1 cellular context compared by ENCODE assay signal in the genomic region with DNA sequence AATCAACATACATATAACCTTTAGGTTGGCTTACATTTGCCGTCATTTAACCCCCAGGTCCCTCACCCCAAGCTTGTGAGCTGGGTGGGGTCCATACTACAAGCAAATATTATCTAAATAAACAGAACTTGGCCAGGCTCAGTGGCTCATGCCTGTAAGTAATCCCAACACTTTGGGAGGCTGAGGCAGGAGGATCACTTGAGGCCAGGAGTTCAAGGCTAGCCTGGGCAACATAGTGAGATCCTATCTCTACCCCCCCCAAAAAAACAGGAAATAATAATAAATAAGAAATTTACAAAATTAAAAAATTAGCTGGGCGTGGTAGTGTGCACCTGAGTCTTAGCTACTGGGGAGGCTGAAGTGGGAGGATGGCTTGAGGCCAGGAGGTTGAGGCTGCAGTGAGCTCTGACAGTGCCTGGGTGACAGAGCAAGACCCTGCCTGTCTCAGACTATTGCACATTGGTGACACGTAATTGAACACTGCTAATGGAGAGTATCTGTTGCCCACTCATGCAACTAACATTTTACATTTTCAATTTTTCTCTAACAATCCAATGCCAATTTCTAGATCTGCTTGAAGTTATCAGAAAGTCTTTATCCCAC.
TF ChIP-seq lines count a peak whose summit lies in the region.

No MANE protein-coding gene starts in this region.

TF ChIP-seq in HepG2, 621 proteins besides CTCF, POLR2A, EP300 and RAD21:
- TF ChIP-seq ZNF121 (CRISPR knock-in tag; IDR thresholded peaks at IDR 0.05) (peak; percentile 79), ASH2L (IDR thresholded peaks at IDR 0.05; ENCODE audit: insufficient read length, low read depth, low read length) (no peak), KMT2B (CRISPR knock-in tag; IDR thresholded peaks at IDR 0.05) (no peak)
- TF ChIP-seq, protein P1, sequence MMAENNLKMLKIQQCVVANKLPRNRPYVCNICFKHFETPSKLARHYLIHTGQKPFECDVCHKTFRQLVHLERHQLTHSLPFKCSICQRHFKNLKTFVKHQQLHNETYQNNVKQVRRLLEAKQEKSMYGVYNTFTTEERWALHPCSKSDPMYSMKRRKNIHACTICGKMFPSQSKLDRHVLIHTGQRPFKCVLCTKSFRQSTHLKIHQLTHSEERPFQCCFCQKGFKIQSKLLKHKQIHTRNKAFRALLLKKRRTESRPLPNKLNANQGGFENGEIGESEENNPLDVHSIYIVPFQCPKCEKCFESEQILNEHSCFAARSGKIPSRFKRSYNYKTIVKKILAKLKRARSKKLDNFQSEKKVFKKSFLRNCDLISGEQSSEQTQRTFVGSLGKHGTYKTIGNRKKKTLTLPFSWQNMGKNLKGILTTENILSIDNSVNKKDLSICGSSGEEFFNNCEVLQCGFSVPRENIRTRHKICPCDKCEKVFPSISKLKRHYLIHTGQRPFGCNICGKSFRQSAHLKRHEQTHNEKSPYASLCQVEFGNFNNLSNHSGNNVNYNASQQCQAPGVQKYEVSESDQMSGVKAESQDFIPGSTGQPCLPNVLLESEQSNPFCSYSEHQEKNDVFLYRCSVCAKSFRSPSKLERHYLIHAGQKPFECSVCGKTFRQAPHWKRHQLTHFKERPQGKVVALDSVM (CRISPR knock-in tag; IDR thresholded peaks at IDR 0.05): peak; percentile 90
